In genomic region chr6:108165714-108166663, GRCh38 we compare ENCODE assay signal across 9 cellular contexts. TPM values are rescaled to one million over a fixed set of nuclear protein-coding genes. Genes with fewer than 3 reads are reported as not detected.
DNase-seq lines count a peak whose midpoint lies in the region; ATAC-seq and TF ChIP-seq lines count a peak whose summit lies in the region.
"Had no signal": no experiment of that assay in that cellular context is flagged by ENCODE, and none has a peak within 500 bp of the region (broad histone marks: within the 10 kb centered on the region; RNA-seq: fewer than 3 reads in every experiment).

Gene NR2E1, plus strand, starts transcription at chr6:108166022. Its CDS starts 744 bp downstream, at chr6:108166766.

- no peak for TF ChIP-seq POLR2A in esophagus squamous epithelium (IDR thresholded peaks at IDR 0.05)

- H3K36me3 ChIP-seq in NT2/D1 (ENCODE audit: insufficient read depth, insufficient read length, low read length) (no peaks in the 10 kb centered on the region), esophagus squamous epithelium (no peaks in the 10 kb centered on the region)
- H3K36me3 ChIP-seq in effector memory CD4-positive, alpha-beta T cell (ENCODE audit: control insufficient read depth, insufficient read depth, low read length), result no peaks in the 10 kb centered on the region

- no peak within 1 kb of the TSS for H3K27ac ChIP-seq in esophagus squamous epithelium
- H3K27ac ChIP-seq in effector memory CD4-positive, alpha-beta T cell (ENCODE audit: insufficient read depth, low read length, poor library complexity, severe bottlenecking), result no peak within 1 kb of the TSS

- WGBS in esophagus squamous epithelium, 2 donors, result 2 to 7% methylated on average over 35 to 44 of the region's 54 CpGs

- H3K9me3 ChIP-seq in NT2/D1 (ENCODE audit: insufficient read depth, low read length) (no peaks in the 10 kb centered on the region), esophagus squamous epithelium (no peaks in the 10 kb centered on the region)
- no peaks in the 10 kb centered on the region for H3K9me3 ChIP-seq in effector memory CD4-positive, alpha-beta T cell (ENCODE audit: control insufficient read depth, low read length)

- peak within 1 kb of the TSS; percentile 42 for H3K9ac ChIP-seq in NT2/D1 (ENCODE audit: insufficient read length, low read depth)

- TF ChIP-seq CTCF in esophagus squamous epithelium (IDR thresholded peaks at IDR 0.05), result no peak

- H3K4me3 ChIP-seq in NT2/D1 (ENCODE audit: insufficient read length, low read depth), result peak within 1 kb of the TSS; percentile 31
- H3K4me3 ChIP-seq in esophagus squamous epithelium, result peak within 1 kb of the TSS in 3 of 4 donors; percentile 5 to 53 (median 23)
- H3K4me3 ChIP-seq in effector memory CD4-positive, alpha-beta T cell (ENCODE audit: insufficient read depth, low read depth, low read length, poor library complexity, severe bottlenecking), result no peak within 1 kb of the TSS

- ATAC-seq in GM19324 (IDR thresholded peaks at IDR 0.05; ENCODE audit: low FRiP score, unreplicated experiment), result no peak
- ATAC-seq: PC-3 had no signal

- H3K27me3 Mint-ChIP-seq in T-helper 2 cell treated with Interferon-gamma antibody and Interleukin-4, amounts not matched to agents 5 μg/mL and 100 μg/mL, for 36 hours (ENCODE audit: low read depth), result peaks cover 90% of the 10 kb centered on the region

- peaks cover 18% of the 10 kb centered on the region for H3K4me1 Mint-ChIP-seq in T-helper 2 cell treated with Interferon-gamma antibody and Interleukin-4, amounts not matched to agents 5 μg/mL and 100 μg/mL, for 36 hours (ENCODE audit: low read depth)

- intact Hi-C loops in esophagus squamous epithelium (cut with DNase I), result no loop called here

- H3K27ac Mint-ChIP-seq in T-helper 2 cell treated with Interferon-gamma antibody and Interleukin-4, amounts not matched to agents 5 μg/mL and 100 μg/mL, for 36 hours, result peak within 1 kb of the TSS; percentile 85

- DNase-seq in T-helper 2 cell treated with Interferon-gamma antibody and Interleukin-4, amounts not matched to agents 5 μg/mL and 100 μg/mL, for 36 hours (ENCODE audit: low spot score), result no peak
- DNase-seq in T-helper 2 cell (no peak), NT2/D1 (ENCODE audit: low read depth, low spot score) (no peak), esophagus squamous epithelium (lab: John Stamatoyannopoulos, UW) (no peak), retina (peak; percentile 91), HuH-7 (ENCODE audit: low spot score) (no peak)
- no peak for DNase-seq in effector memory CD4-positive, alpha-beta T cell
- DNase-seq: PC-3 had no signal

- H3K36me3 Mint-ChIP-seq in T-helper 2 cell treated with Interferon-gamma antibody and Interleukin-4, amounts not matched to agents 5 μg/mL and 100 μg/mL, for 36 hours (ENCODE audit: low read depth), result peaks cover 4% of the 10 kb centered on the region

- no peaks in the 10 kb centered on the region for H3K9me3 Mint-ChIP-seq in T-helper 2 cell treated with Interferon-gamma antibody and Interleukin-4, amounts not matched to agents 5 μg/mL and 100 μg/mL, for 36 hours

- H3K4me1 ChIP-seq in NT2/D1 (ENCODE audit: insufficient read depth, insufficient read length) (peaks cover 8% of the 10 kb centered on the region), esophagus squamous epithelium (peaks cover 46 to 82% (median 56%) of the 10 kb centered on the region in 3 donors)
- H3K4me1 ChIP-seq in effector memory CD4-positive, alpha-beta T cell (ENCODE audit: control insufficient read depth, insufficient read depth, low read length, poor library complexity, severe bottlenecking), result peaks cover 41% of the 10 kb centered on the region

- no peak within 1 kb of the TSS for H3K4me3 Mint-ChIP-seq in T-helper 2 cell treated with Interferon-gamma antibody and Interleukin-4, amounts not matched to agents 5 μg/mL and 100 μg/mL, for 36 hours

- H3K27me3 ChIP-seq in NT2/D1 (ENCODE audit: insufficient read depth, insufficient read length) (peaks cover 100% of the 10 kb centered on the region), esophagus squamous epithelium (peaks cover 50 to 100% (median 86%) of the 10 kb centered on the region in 4 donors)
- H3K27me3 ChIP-seq in effector memory CD4-positive, alpha-beta T cell (replicated peaks; ENCODE audit: control insufficient read depth, insufficient read depth, low read length, poor library complexity, severe bottlenecking), result peaks cover 71% of the 10 kb centered on the region

RNA-seq across cellular contexts. Expression of gene NR2E1, which starts in this region (rescaled TPM):
- total RNA-seq in esophagus squamous epithelium, result not detected
